Comparison of ENCODE assay signal across 7 cellular contexts in the genomic region with DNA sequence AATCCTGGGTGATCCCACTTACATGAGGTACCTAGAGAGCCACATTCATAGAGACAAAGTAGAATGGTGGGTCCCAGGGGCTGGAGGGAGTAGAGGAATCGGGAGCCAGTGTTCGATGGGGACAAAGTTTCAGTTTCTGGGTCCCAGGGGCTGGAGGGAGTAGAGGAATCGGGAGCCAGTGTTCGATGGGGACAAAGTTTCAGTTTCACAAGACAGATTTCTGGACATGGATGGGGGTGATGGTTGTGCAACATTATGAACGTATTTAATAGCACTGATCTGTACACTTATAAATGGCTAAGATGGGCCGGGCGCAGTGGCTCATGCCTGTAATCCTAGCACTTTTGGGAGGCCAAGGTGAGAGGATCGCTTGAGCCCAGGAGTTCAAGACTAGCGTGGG. TPM values are rescaled to one million over a fixed set of nuclear protein-coding genes. Genes with fewer than 3 reads are reported as not detected.
DNase-seq lines count a peak whose midpoint lies in the region; ATAC-seq, FAIRE-seq and TF ChIP-seq lines count a peak whose summit lies in the region.
"Not testable (repeated sequence)": the region's sequence is repeated elsewhere in the genome, so short reads cannot be mapped to it uniquely, and the experiment has no call there.

No MANE protein-coding gene starts in this region.

- intact Hi-C loops in dendritic cell treated with granulocyte-macrophage colony-stimulating factor and Interleukin-4, amounts not matched to agents 40 ng/mL and 50 ng/mL, for 4 days (cut with micrococcal nuclease) = loop anchor here (5.0 to 10.0 kb wide), 2 partner anchors 38 to 270 kb away; no protein-coding TSS in a partner anchor
- intact Hi-C loops in kidney (cut with DNase I) = not testable (repeated sequence)

- H3K4me2 ChIP-seq in BLaER1 treated with 17β-estradiol and CSF1 and Interleukin-3, amounts not matched to agents 10 nM and 100 nM = peak overlapping the region; percentile 68 to 96 (median 82)

- H3K4me3 ChIP-seq in BLaER1 treated with 17β-estradiol and CSF1 and Interleukin-3, amounts not matched to agents 10 nM and 100 nM; kidney (ENCODE audit: low read length in 2 of 2): not testable (repeated sequence)

- peak overlapping the region; percentile 43 for H3K27ac Mint-ChIP-seq in HFFc6
- peak overlapping the region; percentile 2 to 57 for H3K27ac Mint-ChIP-seq in T-cell
- H3K27ac Mint-ChIP-seq in activated naive CD8-positive, alpha-beta T cell treated with anti-CD3 and anti-CD28 coated beads, Interleukin-2, amount 10 ng/mL, durations not matched to agents 7 days and 5 days = peak overlapping the region; percentile 2
- H3K27ac Mint-ChIP-seq in dendritic cell treated with granulocyte-macrophage colony-stimulating factor and Interleukin-4, amounts not matched to agents 40 ng/mL and 50 ng/mL, for 4 days = peak overlapping the region; percentile 65
- H3K27ac Mint-ChIP-seq in nephron = not testable (repeated sequence)

- not testable (repeated sequence) for DNase-seq in HFFc6; T-cell; activated naive CD8-positive, alpha-beta T cell treated with anti-CD3 and anti-CD28 coated beads, Interleukin-2, amount 10 ng/mL, durations not matched to agents 7 days and 5 days
- DNase-seq in kidney = peak; percentile 50

- H3K4me1 Mint-ChIP-seq in HFFc6 (ENCODE audit: low read depth) = peaks cover 10% of the 10 kb centered on the region
- peaks cover 30 to 34% (median 33%) of the 10 kb centered on the region in 3 donors for H3K4me1 Mint-ChIP-seq in T-cell
- peaks cover 16% of the 10 kb centered on the region for H3K4me1 Mint-ChIP-seq in activated naive CD8-positive, alpha-beta T cell treated with anti-CD3 and anti-CD28 coated beads, Interleukin-2, amount 10 ng/mL, durations not matched to agents 7 days and 5 days
- peaks cover 63% of the 10 kb centered on the region for H3K4me1 Mint-ChIP-seq in dendritic cell treated with granulocyte-macrophage colony-stimulating factor and Interleukin-4, amounts not matched to agents 40 ng/mL and 50 ng/mL, for 4 days (ENCODE audit: low read depth)
- peaks cover 29% of the 10 kb centered on the region for H3K4me1 Mint-ChIP-seq in nephron

- H4K20me1 ChIP-seq in BLaER1 treated with 17β-estradiol and CSF1 and Interleukin-3, amounts not matched to agents 10 nM and 100 nM = peaks cover 77 to 94% (median 88%) of the 10 kb centered on the region in 11 experiments

- not testable (repeated sequence) for TF ChIP-seq CTCF in HFFc6 (IDR thresholded peaks at IDR 0.05); kidney (IDR thresholded peaks at IDR 0.05; ENCODE audit: borderline replicate concordance, extremely low read depth, insufficient read depth); nephron (IDR thresholded peaks at IDR 0.05; ENCODE audit: unreplicated experiment in 3 of 3)

- not testable (repeated sequence) for H3K4me3 Mint-ChIP-seq in HFFc6; T-cell; activated naive CD8-positive, alpha-beta T cell treated with anti-CD3 and anti-CD28 coated beads, Interleukin-2, amount 10 ng/mL, durations not matched to agents 7 days and 5 days
- peak overlapping the region; percentile 60 for H3K4me3 Mint-ChIP-seq in dendritic cell treated with granulocyte-macrophage colony-stimulating factor and Interleukin-4, amounts not matched to agents 40 ng/mL and 50 ng/mL, for 4 days
- H3K4me3 Mint-ChIP-seq in nephron = peak overlapping the region in 2 of 3 experiments; percentile 37 to 57

- peak overlapping the region in 5 of 11 experiments; percentile 19 to 60 (median 51); a peak in 10 of 22 replicates for H3K27ac ChIP-seq in BLaER1 treated with 17β-estradiol and CSF1 and Interleukin-3, amounts not matched to agents 10 nM and 100 nM
- not testable (repeated sequence) for H3K27ac ChIP-seq in kidney (ENCODE audit: low read depth in 2 of 2, low read length in 2 of 2)

- FAIRE-seq in kidney (lab: Jason Lieb, UNC) = not testable (repeated sequence)

- H3K36me3 ChIP-seq in BLaER1 treated with 17β-estradiol and CSF1 and Interleukin-3, amounts not matched to agents 10 nM and 100 nM = peaks cover 26 to 62% (median 39%) of the 10 kb centered on the region in 11 experiments
- peaks cover 5 to 12% of the 10 kb centered on the region in 2 donors for H3K36me3 ChIP-seq in kidney (ENCODE audit: control insufficient read depth in 1 of 2, insufficient read depth in 2 of 2, low read length in 2 of 2)

- peak overlapping the region in 7 of 11 experiments; percentile 6 to 68 (median 46); a peak in 8 of 22 replicates for H3K9ac ChIP-seq in BLaER1 treated with 17β-estradiol and CSF1 and Interleukin-3, amounts not matched to agents 10 nM and 100 nM
- H3K9ac ChIP-seq in kidney (ENCODE audit: low read length in 2 of 2) = not testable (repeated sequence)

- not testable (repeated sequence) for H3K27me3 ChIP-seq in BLaER1 treated with 17β-estradiol and CSF1 and Interleukin-3, amounts not matched to agents 10 nM and 100 nM

- peaks cover 56 to 89% (median 82%) of the 10 kb centered on the region in 10 experiments for H3K4me1 ChIP-seq in BLaER1 treated with 17β-estradiol and CSF1 and Interleukin-3, amounts not matched to agents 10 nM and 100 nM
- peaks cover 15 to 24% of the 10 kb centered on the region in 2 donors for H3K4me1 ChIP-seq in kidney (ENCODE audit: control insufficient read depth in 1 of 2, insufficient read depth in 1 of 2, low read depth in 1 of 2, low read length in 2 of 2)

- H3K27me3 Mint-ChIP-seq in HFFc6 (ENCODE audit: insufficient read depth); T-cell; activated naive CD8-positive, alpha-beta T cell treated with anti-CD3 and anti-CD28 coated beads, Interleukin-2, amount 10 ng/mL, durations not matched to agents 7 days and 5 days; dendritic cell treated with granulocyte-macrophage colony-stimulating factor and Interleukin-4, amounts not matched to agents 40 ng/mL and 50 ng/mL, for 4 days; nephron (ENCODE audit: low read depth): not testable (repeated sequence)

- H3K9me3 ChIP-seq in BLaER1 treated with 17β-estradiol and CSF1 and Interleukin-3, amounts not matched to agents 10 nM and 100 nM (replicated peaks in 1 of 11); kidney (ENCODE audit: control insufficient read depth in 1 of 2, low read length in 2 of 2): not testable (repeated sequence)

- POLR2A ChIA-PET in T-cell (lab: Charles Lee) = not testable (repeated sequence)
- POLR2A ChIA-PET in activated naive CD8-positive, alpha-beta T cell treated with anti-CD3 and anti-CD28 coated beads, Interleukin-2, amount 10 ng/mL, durations not matched to agents 7 days and 5 days (lab: Charles Lee) = interaction anchor here (1.0 kb wide), 1 partner anchor 17 kb away, joined by 3 read pairs; no protein-coding TSS in a partner anchor

- CTCF ChIA-PET in T-cell (lab: Charles Lee) = interaction anchor here in 1 of 2 donors (0.5 kb wide), 1 partner anchor 14 kb away, joined by 6 read pairs; no protein-coding TSS in a partner anchor

- not testable (repeated sequence) for H3K9me3 Mint-ChIP-seq in HFFc6; T-cell; activated naive CD8-positive, alpha-beta T cell treated with anti-CD3 and anti-CD28 coated beads, Interleukin-2, amount 10 ng/mL, durations not matched to agents 7 days and 5 days; dendritic cell treated with granulocyte-macrophage colony-stimulating factor and Interleukin-4, amounts not matched to agents 40 ng/mL and 50 ng/mL, for 4 days; nephron

- not testable (repeated sequence) for ATAC-seq in T-cell (replicated peaks in 1 of 4); activated naive CD8-positive, alpha-beta T cell treated with anti-CD3 and anti-CD28 coated beads, Interleukin-2, amount 10 ng/mL, durations not matched to agents 7 days and 5 days (ENCODE audit: low read depth)

- peaks cover 24% of the 10 kb centered on the region for H3K36me3 Mint-ChIP-seq in HFFc6 (ENCODE audit: low read depth)
- H3K36me3 Mint-ChIP-seq in T-cell = peaks cover 20% of the 10 kb centered on the region
- H3K36me3 Mint-ChIP-seq in activated naive CD8-positive, alpha-beta T cell treated with anti-CD3 and anti-CD28 coated beads, Interleukin-2, amount 10 ng/mL, durations not matched to agents 7 days and 5 days = peaks cover 14% of the 10 kb centered on the region
- peaks cover 68% of the 10 kb centered on the region for H3K36me3 Mint-ChIP-seq in dendritic cell treated with granulocyte-macrophage colony-stimulating factor and Interleukin-4, amounts not matched to agents 40 ng/mL and 50 ng/mL, for 4 days (ENCODE audit: low read depth)
- peaks cover 35% of the 10 kb centered on the region for H3K36me3 Mint-ChIP-seq in nephron (ENCODE audit: low read depth)

RNA-seq across cellular contexts. Expression of a gene that starts 4.2 kb away (rescaled TPM):
- total RNA-seq in HFFc6 (2021; fragmentation: NEBNext Ultra II Directional; extraction: Animal tissue kit (Norgen Biotek cat#: 25700)) = 10 to 100 TPM; 14.4 to 18.0 (median 16.0) TPM
- total RNA-seq in T-cell = 10 to 100 TPM; 28.9 to 51.0 (median 46.1) TPM
- 10 to 100 TPM; 27.9 to 33.3 TPM for total RNA-seq in activated naive CD8-positive, alpha-beta T cell treated with anti-CD3 and anti-CD28 coated beads, Interleukin-2, amount 10 ng/mL, durations not matched to agents 7 days and 5 days
- 19.7 TPM for total RNA-seq in kidney
- polyA plus RNA-seq in kidney (ENCODE audit: insufficient read depth, low read depth, low replicate concordance) = 42.8 TPM

RNA-seq across cellular contexts. Expression of a gene that starts 19.3 kb away (rescaled TPM):
- total RNA-seq in HFFc6 (2021; fragmentation: NEBNext Ultra II Directional; extraction: Animal tissue kit (Norgen Biotek cat#: 25700)) = 10 to 100 TPM; 25.0 to 36.0 (median 27.6) TPM
- total RNA-seq in T-cell (100 to 1,000 TPM; 116 to 213 (median 175) TPM), kidney (56.3 TPM)
- 100 to 1,000 TPM; 116 to 121 TPM for total RNA-seq in activated naive CD8-positive, alpha-beta T cell treated with anti-CD3 and anti-CD28 coated beads, Interleukin-2, amount 10 ng/mL, durations not matched to agents 7 days and 5 days
- polyA plus RNA-seq in kidney (ENCODE audit: insufficient read depth, low read depth, low replicate concordance) = 34.2 TPM

RNA-seq across cellular contexts. Expression of a gene that starts 34.5 kb away (rescaled TPM):
- total RNA-seq in HFFc6 (2021; fragmentation: NEBNext Ultra II Directional; extraction: Animal tissue kit (Norgen Biotek cat#: 25700)) = 1 to 10 TPM; 1.2 to 2.3 (median 1.3) TPM
- under 1 TPM in 3 of 5 donors, not detected in 2; 0.16 to 0.32 (median 0.26) TPM for total RNA-seq in T-cell
- total RNA-seq in activated naive CD8-positive, alpha-beta T cell treated with anti-CD3 and anti-CD28 coated beads, Interleukin-2, amount 10 ng/mL, durations not matched to agents 7 days and 5 days = under 1 TPM; 0.11 TPM
- total RNA-seq in kidney = 1.0 TPM
- polyA plus RNA-seq in kidney (ENCODE audit: insufficient read depth, low read depth, low replicate concordance) = 4.3 TPM

RNA-seq across cellular contexts. Expression of a gene that starts 39.8 kb away (rescaled TPM):
- total RNA-seq in HFFc6 (2021; fragmentation: NEBNext Ultra II Directional; extraction: Animal tissue kit (Norgen Biotek cat#: 25700)) = 10 to 100 TPM; 20.1 to 26.8 (median 21.7) TPM
- 100 to 1,000 TPM; 129 to 144 (median 132) TPM for total RNA-seq in T-cell
- 10 to 100 TPM; 92.2 to 94.5 TPM for total RNA-seq in activated naive CD8-positive, alpha-beta T cell treated with anti-CD3 and anti-CD28 coated beads, Interleukin-2, amount 10 ng/mL, durations not matched to agents 7 days and 5 days
- 52.0 TPM for total RNA-seq in kidney
- polyA plus RNA-seq in kidney (ENCODE audit: insufficient read depth, low read depth, low replicate concordance) = 19.2 TPM

RNA-seq across cellular contexts. Expression of a gene that starts 46.1 kb away (rescaled TPM):
- total RNA-seq in HFFc6 (2021; fragmentation: NEBNext Ultra II Directional; extraction: Animal tissue kit (Norgen Biotek cat#: 25700)) = 10 to 100 TPM; 24.2 to 30.9 (median 28.9) TPM
- total RNA-seq in T-cell = 100 to 1,000 TPM; 101 to 152 (median 128) TPM
- total RNA-seq in activated naive CD8-positive, alpha-beta T cell treated with anti-CD3 and anti-CD28 coated beads, Interleukin-2, amount 10 ng/mL, durations not matched to agents 7 days and 5 days = 100 to 1,000 TPM in 1 of 2 experiments, 10 to 100 TPM in 1; 99.1 to 111 TPM
- total RNA-seq in kidney = 43.8 TPM
- 20.4 TPM for polyA plus RNA-seq in kidney (ENCODE audit: insufficient read depth, low read depth, low replicate concordance)
